ENCODE assay signal across 8 cellular contexts in genomic region chr2:112726487-112727190, GRCh38. TPM values are rescaled to one million over a fixed set of nuclear protein-coding genes. Genes with fewer than 3 reads are reported as not detected.
DNase-seq lines count a peak whose midpoint lies in the region; ATAC-seq, FAIRE-seq and TF ChIP-seq lines count a peak whose summit lies in the region.

No MANE protein-coding gene starts in this region.

- no peaks in the 10 kb centered on the region for H3K27me3 Mint-ChIP-seq in activated naive CD4-positive, alpha-beta T cell treated with anti-CD3 and anti-CD28 coated beads for 36 hours (ENCODE audit: low read depth)

- H3K4me1 Mint-ChIP-seq in activated naive CD4-positive, alpha-beta T cell treated with anti-CD3 and anti-CD28 coated beads for 36 hours (ENCODE audit: low read depth), result peaks cover 4% of the 10 kb centered on the region

- H3K27ac Mint-ChIP-seq in activated naive CD4-positive, alpha-beta T cell treated with anti-CD3 and anti-CD28 coated beads for 36 hours, result no peak overlapping the region

- H3K4me3 Mint-ChIP-seq in activated naive CD4-positive, alpha-beta T cell treated with anti-CD3 and anti-CD28 coated beads for 36 hours, result no peak overlapping the region

- DNase-seq in NCI-H1105 (lab: John Stamatoyannopoulos, UW) (peak; percentile 89), head of caudate nucleus (peak; percentile 84 to 95 (median 91)), posterior cingulate gyrus (peak; percentile 78 to 98 (median 90)), urothelium cell line (ENCODE audit: low spot score) (peak; percentile 96)
- peak; percentile 93 for DNase-seq in activated naive CD4-positive, alpha-beta T cell treated with anti-CD3 and anti-CD28 coated beads for 36 hours

- ATAC-seq in HG02642 (IDR thresholded peaks at IDR 0.05; ENCODE audit: poor library complexity, unreplicated experiment), result peak; percentile 86
- ATAC-seq in SK-N-SH treated with all-trans-retinoic acid at 6 μM for 48 hours, result peak; percentile 98

- FAIRE-seq in urothelium cell line (lab: Jason Lieb, UNC), result peak; percentile 97

- H3K36me3 Mint-ChIP-seq in activated naive CD4-positive, alpha-beta T cell treated with anti-CD3 and anti-CD28 coated beads for 36 hours (ENCODE audit: low read depth), result no peaks in the 10 kb centered on the region

- CTCF ChIA-PET in activated naive CD4-positive, alpha-beta T cell treated with anti-CD3 and anti-CD28 coated beads for 36 hours (lab: Charles Lee), result interaction anchor here (0.7 to 7.7 kb wide), 35 partner anchors 9 to 229 kb away, joined by 3 to 160 read pairs (median 5); partner anchors contain the start of gene CHCHD5

- intact Hi-C loops in activated naive CD4-positive, alpha-beta T cell treated with anti-CD3 and anti-CD28 coated beads for 36 hours (cut with micrococcal nuclease), result loop anchor here (1.0 to 5.0 kb wide), 6 partner anchors 34 to 244 kb away; partner anchors contain the start of genes CHCHD5, SLC20A1 and TTL
- intact Hi-C loops in head of caudate nucleus (cut with DNase I), result loop anchor here (5.0 to 10.0 kb wide), 2 partner anchors 79 to 102 kb away; partner anchors contain the start of gene SLC20A1
- intact Hi-C loops in posterior cingulate gyrus (cut with DNase I), result loop anchor here (5.0 kb wide), 1 partner anchor 124 kb away; no protein-coding TSS in a partner anchor

- peak; percentile 96 for TF ChIP-seq CTCF in GM12872 (IDR thresholded peaks at IDR 0.05; ENCODE audit: insufficient read depth, low read depth, low read length)

- no peaks in the 10 kb centered on the region for H3K9me3 Mint-ChIP-seq in activated naive CD4-positive, alpha-beta T cell treated with anti-CD3 and anti-CD28 coated beads for 36 hours

TF ChIP-seq in SK-N-SH treated with all-trans-retinoic acid at 6 μM for 48 hours, 23 proteins besides CTCF, POLR2A, EP300 and RAD21:
- TF ChIP-seq, protein P1, sequence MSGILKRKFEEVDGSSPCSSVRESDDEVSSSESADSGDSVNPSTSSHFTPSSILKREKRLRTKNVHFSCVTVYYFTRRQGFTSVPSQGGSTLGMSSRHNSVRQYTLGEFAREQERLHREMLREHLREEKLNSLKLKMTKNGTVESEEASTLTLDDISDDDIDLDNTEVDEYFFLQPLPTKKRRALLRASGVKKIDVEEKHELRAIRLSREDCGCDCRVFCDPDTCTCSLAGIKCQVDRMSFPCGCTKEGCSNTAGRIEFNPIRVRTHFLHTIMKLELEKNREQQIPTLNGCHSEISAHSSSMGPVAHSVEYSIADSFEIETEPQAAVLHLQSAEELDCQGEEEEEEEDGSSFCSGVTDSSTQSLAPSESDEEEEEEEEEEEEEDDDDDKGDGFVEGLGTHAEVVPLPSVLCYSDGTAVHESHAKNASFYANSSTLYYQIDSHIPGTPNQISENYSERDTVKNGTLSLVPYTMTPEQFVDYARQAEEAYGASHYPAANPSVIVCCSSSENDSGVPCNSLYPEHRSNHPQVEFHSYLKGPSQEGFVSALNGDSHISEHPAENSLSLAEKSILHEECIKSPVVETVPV (CRISPR knock-in tag; IDR thresholded peaks at IDR 0.05), result no peak
- no peak for TF ChIP-seq ZFP30 (CRISPR knock-in tag; IDR thresholded peaks at IDR 0.05)
- TF ChIP-seq GLIS3 (CRISPR knock-in tag; IDR thresholded peaks at IDR 0.05), result no peak
- TF ChIP-seq TOX (CRISPR knock-in tag; IDR thresholded peaks at IDR 0.05; ENCODE audit: borderline replicate concordance), result no peak
- TF ChIP-seq ZNF70 (CRISPR knock-in tag; IDR thresholded peaks at IDR 0.05), result no peak
- no peak for TF ChIP-seq CREB5 (CRISPR knock-in tag; IDR thresholded peaks at IDR 0.05; ENCODE audit: low read depth)
- no peak for TF ChIP-seq ZC3H10 (CRISPR knock-in tag; IDR thresholded peaks at IDR 0.05)
- TF ChIP-seq, protein P2, sequence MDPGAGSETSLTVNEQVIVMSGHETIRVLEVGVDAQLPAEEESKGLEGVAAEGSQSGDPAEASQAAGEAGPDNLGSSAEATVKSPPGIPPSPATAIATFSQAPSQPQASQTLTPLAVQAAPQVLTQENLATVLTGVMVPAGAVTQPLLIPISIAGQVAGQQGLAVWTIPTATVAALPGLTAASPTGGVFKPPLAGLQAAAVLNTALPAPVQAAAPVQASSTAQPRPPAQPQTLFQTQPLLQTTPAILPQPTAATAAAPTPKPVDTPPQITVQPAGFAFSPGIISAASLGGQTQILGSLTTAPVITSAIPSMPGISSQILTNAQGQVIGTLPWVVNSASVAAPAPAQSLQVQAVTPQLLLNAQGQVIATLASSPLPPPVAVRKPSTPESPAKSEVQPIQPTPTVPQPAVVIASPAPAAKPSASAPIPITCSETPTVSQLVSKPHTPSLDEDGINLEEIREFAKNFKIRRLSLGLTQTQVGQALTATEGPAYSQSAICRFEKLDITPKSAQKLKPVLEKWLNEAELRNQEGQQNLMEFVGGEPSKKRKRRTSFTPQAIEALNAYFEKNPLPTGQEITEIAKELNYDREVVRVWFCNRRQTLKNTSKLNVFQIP (CRISPR knock-in tag; IDR thresholded peaks at IDR 0.05; ENCODE audit: borderline replicate concordance, low read depth), result no peak
- no peak for TF ChIP-seq BACH2 (CRISPR knock-in tag; IDR thresholded peaks at IDR 0.05; ENCODE audit: borderline replicate concordance)
- TF ChIP-seq PATZ1 (CRISPR knock-in tag; IDR thresholded peaks at IDR 0.05; ENCODE audit: borderline replicate concordance), result no peak
- TF ChIP-seq RARB (CRISPR knock-in tag; IDR thresholded peaks at IDR 0.05), result no peak
- TF ChIP-seq TCF4 (CRISPR knock-in tag; IDR thresholded peaks at IDR 0.05; ENCODE audit: borderline replicate concordance), result no peak
- TF ChIP-seq ISL1 (CRISPR knock-in tag; IDR thresholded peaks at IDR 0.05), result no peak
- no peak for TF ChIP-seq OSR1 (CRISPR knock-in tag; IDR thresholded peaks at IDR 0.05)
- TF ChIP-seq ZNF565 (CRISPR knock-in tag; conservative IDR thresholded peaks at IDR 0.05; ENCODE audit: low read depth), result no peak
TF ChIP-seq in SK-N-SH treated with all-trans-retinoic acid at 6 μM for 48 hours: peak in this region for 0.

RNA-seq across cellular contexts. Expression of gene NT5DC4, which starts 5.8 kb away (rescaled TPM):
- not detected for total RNA-seq in activated naive CD4-positive, alpha-beta T cell treated with anti-CD3 and anti-CD28 coated beads for 36 hours

RNA-seq across cellular contexts. Expression of gene CKAP2L, which starts 37.8 kb away (rescaled TPM):
- total RNA-seq in activated naive CD4-positive, alpha-beta T cell treated with anti-CD3 and anti-CD28 coated beads for 36 hours, result 10 to 100 TPM; 49.2 to 50.8 TPM

RNA-seq across cellular contexts. Expression of gene IL1A, which starts 57.7 kb away (rescaled TPM):
- total RNA-seq in activated naive CD4-positive, alpha-beta T cell treated with anti-CD3 and anti-CD28 coated beads for 36 hours, result under 1 TPM; 0.17 to 0.29 TPM

Comparison
In these comparisons a context has a peak if more than half of its experiments do, and no peak if none do; other contexts are left out.
1. Peak in every context shown above with its lines: DNase-seq and ATAC-seq.